In the genomic region with DNA sequence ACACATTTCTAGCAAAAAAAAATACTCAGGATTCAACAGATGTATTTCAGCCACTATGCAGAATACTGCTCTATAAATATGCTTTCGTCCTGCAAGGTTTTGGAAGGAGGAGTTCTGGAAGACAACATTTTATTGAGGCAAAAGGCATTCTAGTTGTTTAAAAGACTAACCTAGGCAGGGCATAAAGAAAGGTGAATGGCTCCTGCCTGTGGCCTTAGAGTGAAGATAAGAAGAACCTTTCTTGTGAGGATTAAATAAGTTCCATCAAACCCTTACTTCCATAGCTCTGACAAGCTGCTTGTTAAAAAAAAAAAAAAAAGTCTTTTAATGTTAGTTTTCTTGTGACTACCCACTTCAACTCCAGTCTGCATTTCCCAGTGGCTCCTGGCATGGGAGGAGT, we compare ENCODE assay signal across 30 cellular contexts.
"Had no signal": no experiment of that assay in that cellular context is flagged by ENCODE, and none has a peak within 500 bp of the region (broad histone marks: within the 10 kb centered on the region; RNA-seq: fewer than 3 reads in every experiment).

No MANE protein-coding gene starts in this region.

- H3K27ac ChIP-seq: neutrophil, ovary, parathyroid adenoma, psoas muscle, right lobe of liver, sigmoid colon, suprapubic skin, thoracic aorta, thyroid gland, tibial nerve, upper lobe of right lung, uterus had no signal

- H3K4me3 Mint-ChIP-seq: naive B cell; naive thymus-derived CD8-positive, alpha-beta T cell; natural killer cell treated with Interleukin-12 subunit alpha and Interleukin-12 subunit beta and Interleukin-15 and Interleukin-18, amount 100 ng/mL, for 72 hours; nephron progenitor cell; neural crest cell; stimulated activated memory B cell treated with anti-CD40 and anti-IgM and Interleukin-4, amounts not matched to agents 10 μg/mL and 1 μg/mL and 100 μg/mL, for 72 hours; stimulated activated naive CD8-positive, alpha-beta T cell treated with anti-CD3 and anti-CD28 coated beads, Interleukin-15, amount 100 ng/mL, for 72 hours had no signal

- H3K9me3 ChIP-seq: neutrophil, ovary, psoas muscle, right lobe of liver, sigmoid colon, suprapubic skin, thoracic aorta, thyroid gland, tibial nerve, upper lobe of right lung, uterus had no signal

- H3K27ac Mint-ChIP-seq: naive thymus-derived CD8-positive, alpha-beta T cell; natural killer cell treated with Interleukin-12 subunit alpha and Interleukin-12 subunit beta and Interleukin-15 and Interleukin-18, amount 100 ng/mL, for 72 hours; nephron progenitor cell; progenitor cell of endocrine pancreas; stimulated activated memory B cell treated with anti-CD40 and anti-IgM and Interleukin-4, amounts not matched to agents 10 μg/mL and 1 μg/mL and 100 μg/mL, for 72 hours; stimulated activated naive CD8-positive, alpha-beta T cell treated with anti-CD3 and anti-CD28 coated beads, Interleukin-15, amount 100 ng/mL, for 72 hours had no signal

- ATAC-seq: naive thymus-derived CD8-positive, alpha-beta T cell; natural killer cell treated with Interleukin-12 subunit alpha and Interleukin-12 subunit beta and Interleukin-15 and Interleukin-18, amount 100 ng/mL, for 72 hours; psoas muscle; right cardiac atrium; right lobe of liver; stimulated activated memory B cell treated with anti-CD40 and anti-IgM and Interleukin-4, amounts not matched to agents 10 μg/mL and 1 μg/mL and 100 μg/mL, for 72 hours; stimulated activated naive CD8-positive, alpha-beta T cell treated with anti-CD3 and anti-CD28 coated beads, Interleukin-15, amount 100 ng/mL, for 72 hours; stimulated activated naive CD8-positive, alpha-beta T cell treated with anti-CD3 and anti-CD28 coated beads, Interleukin-15, Interleukin-2, amounts not matched to agents 100 U/mL and 50 U/mL, for 24 hours; upper lobe of right lung had no signal

- H3K27me3 Mint-ChIP-seq: naive B cell; natural killer cell treated with Interleukin-12 subunit alpha and Interleukin-12 subunit beta and Interleukin-15 and Interleukin-18, amount 100 ng/mL, for 72 hours; progenitor cell of endocrine pancreas; stimulated activated memory B cell treated with anti-CD40 and anti-IgM and Interleukin-4, amounts not matched to agents 10 μg/mL and 1 μg/mL and 100 μg/mL, for 72 hours; stimulated activated naive CD8-positive, alpha-beta T cell treated with anti-CD3 and anti-CD28 coated beads, Interleukin-15, amount 100 ng/mL, for 72 hours had no signal

- H3K27me3 ChIP-seq: neutrophil, ovary, right lobe of liver, sigmoid colon, suprapubic skin, thyroid gland, tibial nerve, upper lobe of right lung, uterus had no signal

- FAIRE-seq: small intestine had no signal

- H3K9me3 Mint-ChIP-seq: naive B cell; naive thymus-derived CD8-positive, alpha-beta T cell; nephron progenitor cell; neural crest cell; stimulated activated memory B cell treated with anti-CD40 and anti-IgM and Interleukin-4, amounts not matched to agents 10 μg/mL and 1 μg/mL and 100 μg/mL, for 72 hours; stimulated activated naive CD8-positive, alpha-beta T cell treated with anti-CD3 and anti-CD28 coated beads, Interleukin-15, amount 100 ng/mL, for 72 hours had no signal

- H3K9ac ChIP-seq: parathyroid adenoma had no signal

- H3K4me1 ChIP-seq: parathyroid adenoma, psoas muscle, right lobe of liver, sigmoid colon, suprapubic skin, thyroid gland, upper lobe of right lung, uterus had no signal

- DNase-seq: naive B cell; naive thymus-derived CD8-positive, alpha-beta T cell; nephron progenitor cell; ovary; posterior cingulate gyrus; psoas muscle; right lobe of liver; sigmoid colon; small intestine; stimulated activated CD4-positive, alpha-beta T cell treated with anti-CD3 and anti-CD28 coated beads, Interleukin-15, amount 100 ng/mL, for 24 hours; stimulated activated CD4-positive, alpha-beta T cell treated with anti-CD3 and anti-CD28 coated beads, Interleukin-4, amount 100 ng/mL, for 1 hour; stimulated activated CD4-positive, alpha-beta T cell treated with anti-CD3 and anti-CD28 coated beads, Interleukin-4, amount 100 ng/mL, for 4 hours; stimulated activated CD8-positive, alpha-beta memory T cell treated with anti-CD3 and anti-CD28 coated beads, Interleukin-4, amount 100 ng/mL, for 48 hours; stimulated activated naive CD4-positive, alpha-beta T cell; stimulated activated naive CD8-positive, alpha-beta T cell treated with anti-CD3 and anti-CD28 coated beads, Interleukin-15, amount 100 ng/mL, for 72 hours; stimulated activated naive CD8-positive, alpha-beta T cell treated with anti-CD3 and anti-CD28 coated beads, Interleukin-15, Interleukin-2, amounts not matched to agents 100 U/mL and 50 U/mL, for 24 hours; thyroid gland; trophoblast cell; upper lobe of right lung; uterus had no signal

- H3K36me3 Mint-ChIP-seq: naive B cell; naive thymus-derived CD8-positive, alpha-beta T cell; natural killer cell treated with Interleukin-12 subunit alpha and Interleukin-12 subunit beta and Interleukin-15 and Interleukin-18, amount 100 ng/mL, for 72 hours; stimulated activated memory B cell treated with anti-CD40 and anti-IgM and Interleukin-4, amounts not matched to agents 10 μg/mL and 1 μg/mL and 100 μg/mL, for 72 hours had no signal

- H3K4me3 ChIP-seq: ovary, psoas muscle, right lobe of liver, sigmoid colon, suprapubic skin, thoracic aorta, thyroid gland, tibial nerve, upper lobe of right lung, uterus had no signal

- H2AFZ ChIP-seq: parathyroid adenoma had no signal

- H3K4me1 Mint-ChIP-seq: naive B cell; naive thymus-derived CD8-positive, alpha-beta T cell; nephron progenitor cell; stimulated activated memory B cell treated with anti-CD40 and anti-IgM and Interleukin-4, amounts not matched to agents 10 μg/mL and 1 μg/mL and 100 μg/mL, for 72 hours; stimulated activated naive CD8-positive, alpha-beta T cell treated with anti-CD3 and anti-CD28 coated beads, Interleukin-15, amount 100 ng/mL, for 72 hours had no signal

- H3K36me3 ChIP-seq: neutrophil, ovary, right lobe of liver, sigmoid colon, suprapubic skin, thoracic aorta, thyroid gland, tibial nerve, upper lobe of right lung, uterus had no signal

- H3K79me2 ChIP-seq: parathyroid adenoma had no signal
